In genomic region chr13:51148223-51148951, GRCh38 we compare ENCODE assay signal across 11 cellular contexts. TPM values are rescaled to one million over a fixed set of nuclear protein-coding genes. Genes with fewer than 3 reads are reported as not detected.
DNase-seq lines count a peak whose midpoint lies in the region; ATAC-seq and TF ChIP-seq lines count a peak whose summit lies in the region.
"Had no signal": no experiment of that assay in that cellular context is flagged by ENCODE, and none has a peak within 500 bp of the region (broad histone marks: within the 10 kb centered on the region; RNA-seq: fewer than 3 reads in every experiment).

No MANE protein-coding gene starts in this region.

- no peaks in the 10 kb centered on the region for H3K36me3 ChIP-seq in HUES64 (ENCODE audit: insufficient read depth, low read length)
- H3K36me3 ChIP-seq in neuron (ENCODE audit: insufficient read depth, low read length), result no peaks in the 10 kb centered on the region
- peaks cover 3% of the 10 kb centered on the region; the same call in 1 of the 2 replicates for H3K36me3 ChIP-seq in HAP-1 (replicated peaks)
- H3K36me3 ChIP-seq: thoracic aorta had no signal

- 7% methylated on average over 18 of the region's 18 CpGs for WGBS in HUES64

- H3K27ac ChIP-seq in HUES64 (ENCODE audit: low read depth, low read length), result peak overlapping the region; percentile 91
- H3K27ac ChIP-seq: thoracic aorta had no signal

- ATAC-seq in GM18858 (IDR thresholded peaks at IDR 0.05; ENCODE audit: unreplicated experiment), result no peak

- peak overlapping the region; percentile 41 for H3K9ac ChIP-seq in HUES64 (ENCODE audit: low read depth, low read length)

- peaks cover 54% of the 10 kb centered on the region for H3K4me1 ChIP-seq in HUES64 (ENCODE audit: insufficient read depth, low read length)
- H3K4me1 ChIP-seq in neuron (ENCODE audit: insufficient read depth, low read length), result peaks cover 2% of the 10 kb centered on the region
- H3K4me1 ChIP-seq in HAP-1, result peaks cover 8% of the 10 kb centered on the region

- no peak overlapping the region for H3K27ac Mint-ChIP-seq in glutamatergic neuron (ENCODE audit: unreplicated experiment)

- H2AFZ ChIP-seq in neuron (ENCODE audit: low read depth, low read length), result peak overlapping the region; percentile 4

- DNase-seq in NCI-H82 (lab: John Stamatoyannopoulos, UW) (peak; percentile 64), glutamatergic neuron (peak; percentile 24), HAP-1 (ENCODE audit: low spot score in 2 of 2) (no peak), inferior parietal cortex (ENCODE audit: extremely low spot score) (no peak)
- DNase-seq: effector memory CD4-positive, alpha-beta T cell; SIG-M5 had no signal

- peak; percentile 6 for TF ChIP-seq CTCF in glutamatergic neuron (IDR thresholded peaks at IDR 0.05; ENCODE audit: partially characterized antibody, unreplicated experiment)

- peaks cover 14% of the 10 kb centered on the region; the same call in 1 of the 2 replicates for H3K9me3 ChIP-seq in HUES64 (ENCODE audit: insufficient read depth, low read depth, low read length)
- no peaks in the 10 kb centered on the region for H3K9me3 ChIP-seq in neuron (ENCODE audit: low read length)
- H3K9me3 ChIP-seq in HAP-1, result no peaks in the 10 kb centered on the region
- H3K9me3 ChIP-seq: thoracic aorta had no signal

- in situ Hi-C loops in HAP-1 (cut with MboI; ENCODE audit: low sequenced_read_pairs), result loop anchor here (5.0 kb wide), 1 partner anchor 139 kb away; no protein-coding TSS in a partner anchor

- no peak overlapping the region for H3K4me3 Mint-ChIP-seq in glutamatergic neuron (ENCODE audit: unreplicated experiment)

- H3K27me3 ChIP-seq in HUES64 (ENCODE audit: insufficient read depth, low read length) (no peaks in the 10 kb centered on the region), neuron (ENCODE audit: insufficient read depth, low read length) (peaks cover 7% of the 10 kb centered on the region), HAP-1 (ENCODE audit: low read depth) (no peaks in the 10 kb centered on the region)

- no peaks in the 10 kb centered on the region for H3K36me3 Mint-ChIP-seq in glutamatergic neuron (ENCODE audit: unreplicated experiment)

- H3K9me3 Mint-ChIP-seq in glutamatergic neuron (ENCODE audit: unreplicated experiment), result peaks cover 6% of the 10 kb centered on the region

- peaks cover 12% of the 10 kb centered on the region for H3K4me1 Mint-ChIP-seq in glutamatergic neuron (ENCODE audit: low read depth, unreplicated experiment)

- H3K27me3 Mint-ChIP-seq in glutamatergic neuron (ENCODE audit: unreplicated experiment), result peaks cover 2% of the 10 kb centered on the region

- H3K4me3 ChIP-seq in HUES64 (ENCODE audit: low read length), result no peak overlapping the region
- no peak overlapping the region for H3K4me3 ChIP-seq in neuron (ENCODE audit: low read length)
- no peak overlapping the region for H3K4me3 ChIP-seq in HAP-1
- H3K4me3 ChIP-seq: thoracic aorta had no signal

RNA-seq across cellular contexts. Expression of gene C13orf42, which starts 37.3 kb away (rescaled TPM):
- polyA plus RNA-seq in HUES64 (2013, experiment 1 of 2), result 6.7 TPM
- 3.7 TPM for polyA plus RNA-seq in HUES64 (2013, experiment 2 of 2)
- total RNA-seq in glutamatergic neuron (ENCODE audit: unreplicated experiment), result not detected
- total RNA-seq: HT1080, thoracic aorta had no signal

Comparison
In these comparisons a context has a peak if more than half of its experiments do, and no peak if none do; other contexts are left out.
1. DNase-seq: peak in NCI-H82 (single experiment) and glutamatergic neuron (single experiment); none in HAP-1 (0 of 2) and inferior parietal cortex (single experiment).